8 cellular contexts compared by ENCODE assay signal in genomic region chr15:21718108-21718507, GRCh38.
DNase-seq lines count a peak whose midpoint lies in the region; ATAC-seq lines count a peak whose summit lies in the region.
"Not testable (repeated sequence)": the region's sequence is repeated elsewhere in the genome, so short reads cannot be mapped to it uniquely, and the experiment has no call there.

No MANE protein-coding gene starts in this region.

- DNase-seq in activated naive CD4-positive, alpha-beta T cell treated with anti-CD3 and anti-CD28 coated beads, Interleukin-2, amount 50 U/mL, for 72 hours (ENCODE audit: low spot score in 2 of 2); stimulated activated naive B cell treated with anti-CD40 and anti-IgM and Interleukin-4, amounts not matched to agents 10 μg/mL and 1 μg/mL and 100 μg/mL, for 72 hours: not testable (repeated sequence)

- not testable (repeated sequence) for H3K4me1 Mint-ChIP-seq in stimulated activated naive B cell treated with anti-CD40 and anti-IgM and Interleukin-4, amounts not matched to agents 10 μg/mL and 1 μg/mL and 100 μg/mL, for 72 hours

- not testable (repeated sequence) for H3K27me3 Mint-ChIP-seq in stimulated activated naive B cell treated with anti-CD40 and anti-IgM and Interleukin-4, amounts not matched to agents 10 μg/mL and 1 μg/mL and 100 μg/mL, for 72 hours

- H3K36me3 Mint-ChIP-seq in activated naive CD4-positive, alpha-beta T cell treated with anti-CD3 and anti-CD28 coated beads, Interleukin-2, amount 50 U/mL, for 72 hours; stimulated activated naive B cell treated with anti-CD40 and anti-IgM and Interleukin-4, amounts not matched to agents 10 μg/mL and 1 μg/mL and 100 μg/mL, for 72 hours: not testable (repeated sequence)

- H3K9me3 Mint-ChIP-seq in activated naive CD4-positive, alpha-beta T cell treated with anti-CD3 and anti-CD28 coated beads, Interleukin-2, amount 50 U/mL, for 72 hours; stimulated activated naive B cell treated with anti-CD40 and anti-IgM and Interleukin-4, amounts not matched to agents 10 μg/mL and 1 μg/mL and 100 μg/mL, for 72 hours: not testable (repeated sequence)

- not testable (repeated sequence) for H3K4me3 Mint-ChIP-seq in stimulated activated naive B cell treated with anti-CD40 and anti-IgM and Interleukin-4, amounts not matched to agents 10 μg/mL and 1 μg/mL and 100 μg/mL, for 72 hours

- not testable (repeated sequence) for H3K27ac Mint-ChIP-seq in activated naive CD4-positive, alpha-beta T cell treated with anti-CD3 and anti-CD28 coated beads, Interleukin-2, amount 50 U/mL, for 72 hours; stimulated activated naive B cell treated with anti-CD40 and anti-IgM and Interleukin-4, amounts not matched to agents 10 μg/mL and 1 μg/mL and 100 μg/mL, for 72 hours

- ATAC-seq in GM18508 (IDR thresholded peaks at IDR 0.05; ENCODE audit: insufficient read depth, unreplicated experiment) (peak; percentile 75), GM19328 (IDR thresholded peaks at IDR 0.05; ENCODE audit: unreplicated experiment) (peak; percentile 46), GM21526 (IDR thresholded peaks at IDR 0.05; ENCODE audit: low FRiP score, unreplicated experiment) (peak; percentile 68), HG02798 (IDR thresholded peaks at IDR 0.05; ENCODE audit: poor library complexity, unreplicated experiment) (peak; percentile 72), HG03097 (IDR thresholded peaks at IDR 0.05; ENCODE audit: low FRiP score, unreplicated experiment) (peak; percentile 73), HG03520 (IDR thresholded peaks at IDR 0.05; ENCODE audit: unreplicated experiment) (peak; percentile 71)
- peak; percentile 64 to 69 for ATAC-seq in activated naive CD4-positive, alpha-beta T cell treated with anti-CD3 and anti-CD28 coated beads, Interleukin-2, amount 50 U/mL, for 72 hours
- ATAC-seq in stimulated activated naive B cell treated with anti-CD40 and anti-IgM and Interleukin-4, amounts not matched to agents 10 μg/mL and 1 μg/mL and 100 μg/mL, for 72 hours (replicated peaks), result peak; percentile 79 to 83
